26 cellular contexts compared by ENCODE assay signal in the genomic region with DNA sequence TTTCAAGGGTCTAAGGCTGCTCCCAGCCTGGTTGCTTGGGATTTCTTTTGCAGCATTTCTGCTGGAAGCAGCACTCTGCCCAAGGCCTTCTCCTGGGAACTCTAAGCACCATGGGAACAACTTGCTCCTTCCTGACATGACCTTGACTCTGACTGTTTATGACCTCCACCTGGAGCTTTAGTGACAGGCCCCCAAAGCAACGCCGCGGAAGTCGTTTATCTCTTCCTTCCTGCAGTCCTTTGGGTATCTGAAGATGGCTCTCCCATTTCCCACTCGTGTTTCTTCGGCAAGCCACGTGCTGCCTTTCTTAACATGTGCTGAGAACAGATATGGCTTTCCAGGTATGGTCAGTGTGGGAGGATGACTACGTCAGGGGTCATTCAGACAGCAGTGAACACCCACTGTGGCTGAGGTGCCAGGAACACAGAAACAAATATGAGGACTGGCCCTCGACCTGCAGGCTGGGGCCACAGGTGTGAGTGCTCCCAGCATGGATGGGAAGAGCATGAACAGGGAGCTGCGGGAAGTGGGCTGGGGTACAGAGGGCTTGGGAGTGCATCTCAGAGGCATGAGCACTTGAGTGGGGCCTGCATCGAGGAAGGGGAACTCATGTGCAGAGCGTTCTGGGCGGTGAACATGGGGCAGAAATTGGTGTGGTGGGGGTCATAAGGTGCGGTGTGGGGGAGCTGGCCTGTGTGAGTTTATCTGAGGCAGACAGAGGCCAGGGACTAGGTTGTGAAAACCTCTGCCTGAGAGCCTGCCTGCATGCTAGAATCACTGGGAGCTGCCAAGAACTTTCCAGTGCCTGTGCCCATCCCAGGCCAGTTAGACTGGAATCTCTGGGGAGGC.
"Had no signal": no experiment of that assay in that cellular context is flagged by ENCODE, and none has a peak within 500 bp of the region (broad histone marks: within the 10 kb centered on the region; RNA-seq: fewer than 3 reads in every experiment).

No MANE protein-coding gene starts in this region.

- H3K36me3 Mint-ChIP-seq: naive B cell; stimulated activated naive B cell treated with anti-CD40 and anti-IgM and Interleukin-4, amounts not matched to agents 10 μg/mL and 1 μg/mL and 100 μg/mL, for 72 hours had no signal

- H3K4me1 Mint-ChIP-seq: nephron; stimulated activated naive B cell treated with anti-CD40 and anti-IgM and Interleukin-4, amounts not matched to agents 10 μg/mL and 1 μg/mL and 100 μg/mL, for 72 hours; stimulated activated naive CD8-positive, alpha-beta T cell treated with anti-CD3 and anti-CD28 coated beads, Interleukin-15, amount 100 ng/mL, for 72 hours had no signal

- H3K36me3 ChIP-seq: heart right ventricle, left ventricle myocardium inferior, right lobe of liver, spleen, tibial nerve had no signal

- H3K4me1 ChIP-seq: left ventricle myocardium inferior, right lobe of liver, spleen, testis, tibial nerve had no signal

- H3K27ac ChIP-seq: dorsolateral prefrontal cortex, heart right ventricle, left ventricle myocardium inferior, right lobe of liver, spleen, testis, tibial nerve had no signal

- H3K9me3 Mint-ChIP-seq: naive B cell; nephron; stimulated activated naive B cell treated with anti-CD40 and anti-IgM and Interleukin-4, amounts not matched to agents 10 μg/mL and 1 μg/mL and 100 μg/mL, for 72 hours; stimulated activated naive CD8-positive, alpha-beta T cell treated with anti-CD3 and anti-CD28 coated beads, Interleukin-15, amount 100 ng/mL, for 72 hours had no signal

- H3K9me3 ChIP-seq: heart right ventricle, left ventricle myocardium inferior, right lobe of liver, spleen, testis, tibial nerve had no signal

- H3K4me3 Mint-ChIP-seq: naive B cell; nephron; stimulated activated naive B cell treated with anti-CD40 and anti-IgM and Interleukin-4, amounts not matched to agents 10 μg/mL and 1 μg/mL and 100 μg/mL, for 72 hours; stimulated activated naive CD8-positive, alpha-beta T cell treated with anti-CD3 and anti-CD28 coated beads, Interleukin-15, amount 100 ng/mL, for 72 hours had no signal

- H3K27ac Mint-ChIP-seq: naive B cell; nephron; stimulated activated naive B cell treated with anti-CD40 and anti-IgM and Interleukin-4, amounts not matched to agents 10 μg/mL and 1 μg/mL and 100 μg/mL, for 72 hours; stimulated activated naive CD8-positive, alpha-beta T cell treated with anti-CD3 and anti-CD28 coated beads, Interleukin-15, amount 100 ng/mL, for 72 hours had no signal

- ATAC-seq: esophagus mucosa; heart right ventricle; stimulated activated naive B cell treated with anti-CD40 and anti-IgM and Interleukin-4, amounts not matched to agents 10 μg/mL and 1 μg/mL and 100 μg/mL, for 72 hours; stimulated activated naive CD8-positive, alpha-beta T cell treated with anti-CD3 and anti-CD28 coated beads, Interleukin-15, amount 100 ng/mL, for 72 hours had no signal

- FAIRE-seq: endometrium, frontal cortex, keratinocyte had no signal

- H3K27me3 ChIP-seq: dorsolateral prefrontal cortex, heart right ventricle, right lobe of liver, spleen, testis, tibial nerve had no signal

- H3K4me3 ChIP-seq: dorsolateral prefrontal cortex, heart right ventricle, left ventricle myocardium inferior, lung, right lobe of liver, spleen, testis, tibial nerve had no signal

- DNase-seq: central memory CD4-positive, alpha-beta T cell; cortex of kidney; dorsolateral prefrontal cortex; effector memory CD4-positive, alpha-beta T cell; heart right ventricle; hypothalamus; left ventricle myocardium inferior; mesenchymal stem cell; midbrain; naive B cell; posterior cingulate gyrus; right lobe of liver; spleen; stimulated activated CD4-positive, alpha-beta T cell treated with anti-CD3 and anti-CD28 coated beads, Interleukin-15, amount 100 ng/mL, for 24 hours; stimulated activated CD4-positive, alpha-beta T cell treated with anti-CD3 and anti-CD28 coated beads, Interleukin-1b, Interleukin-23, amount 100 ng/mL, for 48 hours; stimulated activated CD4-positive, alpha-beta T cell treated with anti-CD3 and anti-CD28 coated beads, Interleukin-4, amount 100 ng/mL, for 24 hours; stimulated activated naive B cell treated with anti-CD40 and anti-IgM and Interleukin-4, amounts not matched to agents 10 μg/mL and 1 μg/mL and 100 μg/mL, for 72 hours; stimulated activated naive CD8-positive, alpha-beta T cell treated with anti-CD3 and anti-CD28 coated beads, Interleukin-15, amount 100 ng/mL, for 72 hours; testis had no signal
